2 cellular contexts compared by ENCODE assay signal in genomic region chr7:111734955-111735660, GRCh38.
"Had no signal": no experiment of that assay in that cellular context is flagged by ENCODE, and none has a peak within 500 bp of the region (broad histone marks: within the 10 kb centered on the region; RNA-seq: fewer than 3 reads in every experiment).

No MANE protein-coding gene starts in this region.

- H3K27ac ChIP-seq: pancreas, transverse colon had no signal

- H3K36me3 ChIP-seq: pancreas, transverse colon had no signal

- H3K4me3 ChIP-seq: pancreas, transverse colon had no signal

- H3K9me3 ChIP-seq: pancreas, transverse colon had no signal

- H3K27me3 ChIP-seq: pancreas, transverse colon had no signal

- FAIRE-seq: pancreas had no signal

- H3K4me1 ChIP-seq: pancreas, transverse colon had no signal
